Comparison of ENCODE assay signal across 19 cellular contexts in the genomic region with DNA sequence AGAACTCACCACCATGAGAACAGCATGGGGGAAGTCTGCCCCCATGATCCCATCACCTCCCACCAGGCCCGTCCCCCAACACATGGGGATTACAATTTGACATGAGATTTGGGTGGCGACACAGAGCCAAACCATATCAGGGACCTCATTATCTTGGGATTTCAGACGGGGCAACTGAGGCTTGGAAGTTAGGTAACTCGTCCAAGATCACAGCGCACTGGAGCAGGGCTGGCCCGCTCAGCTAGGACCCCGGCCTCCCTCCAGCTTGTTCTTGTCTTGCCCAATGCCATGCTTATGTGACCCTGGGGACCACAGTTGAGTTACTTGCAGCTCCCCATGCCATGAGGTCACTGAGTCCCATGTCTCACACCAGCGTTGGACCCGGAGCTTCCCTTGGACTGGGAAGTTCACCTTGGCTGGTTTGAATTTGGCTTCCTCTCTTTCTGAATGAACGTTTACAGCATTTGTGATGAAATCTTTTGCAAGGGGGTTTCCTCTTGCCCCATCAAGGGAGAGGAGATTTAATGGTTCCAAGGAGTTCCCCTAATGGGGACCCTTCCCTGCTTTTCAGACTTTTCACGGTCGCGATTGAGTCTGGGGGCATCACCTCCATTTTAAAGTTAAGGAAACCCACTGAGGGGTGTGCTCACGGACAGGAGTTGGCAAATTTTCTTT. TPM values are rescaled to one million over a fixed set of nuclear protein-coding genes. Genes with fewer than 3 reads are reported as not detected.
A peak's percentile ranks its signal among the peaks of the same experiment; 100 is the strongest.
DNase-seq lines count a peak whose midpoint lies in the region; ATAC-seq, FAIRE-seq and TF ChIP-seq lines count a peak whose summit lies in the region.
"Had no signal": no experiment of that assay in that cellular context is flagged by ENCODE, and none has a peak within 500 bp of the region (broad histone marks: within the 10 kb centered on the region; RNA-seq: fewer than 3 reads in every experiment).

No MANE protein-coding gene starts in this region.

- H3K27ac Mint-ChIP-seq in activated CD4-positive, alpha-beta memory T cell treated with anti-CD3 and anti-CD28 coated beads for 36 hours, result no peak overlapping the region
- H3K27ac Mint-ChIP-seq: CD4-positive, CD25-positive, alpha-beta regulatory T cell; HFFc6 had no signal

- no peaks in the 10 kb centered on the region for H3K27me3 Mint-ChIP-seq in activated CD4-positive, alpha-beta memory T cell treated with anti-CD3 and anti-CD28 coated beads for 36 hours
- H3K27me3 Mint-ChIP-seq: CD4-positive, CD25-positive, alpha-beta regulatory T cell had no signal

- H3K9me3 ChIP-seq in right lobe of liver (no peaks in the 10 kb centered on the region), HepG2 (ENCODE audit: low read length) (no peaks in the 10 kb centered on the region), left ventricle myocardium inferior (replicated peaks) (no peaks in the 10 kb centered on the region), ovary (no peaks in the 10 kb centered on the region)
- H3K9me3 ChIP-seq: Caco-2, SJCRH30 had no signal

- H3K4me2 ChIP-seq in HepG2 (ENCODE audit: low read depth, low read length), result no peak overlapping the region

- TF ChIP-seq POLR2A in right lobe of liver (IDR thresholded peaks at IDR 0.05) (no peak), HepG2 (IDR thresholded peaks at IDR 0.05; ENCODE audit: insufficient read depth in 1 of 2, low read depth in 2 of 2, low read length in 2 of 2) (no peak), ovary (IDR thresholded peaks at IDR 0.05) (no peak)

- TF ChIP-seq EP300 in HepG2 (IDR thresholded peaks at IDR 0.05; ENCODE audit: low read depth in 2 of 2, low read length in 2 of 2) (no peak), HepG2 (CRISPR knock-in tag; IDR thresholded peaks at IDR 0.05; ENCODE audit: borderline replicate concordance) (no peak), ovary (IDR thresholded peaks at IDR 0.05) (no peak)

- FAIRE-seq in HepG2 (lab: Jason Lieb, UNC), result no peak
- FAIRE-seq: A204.1, GM12892, H1 had no signal

- no peak for ATAC-seq in right lobe of liver
- no peak for ATAC-seq in HepG2
- no peak for ATAC-seq in HG03521 (IDR thresholded peaks at IDR 0.05; ENCODE audit: unreplicated experiment)

- BruUV-seq in HepG2 (replicated peaks; lab: Mats Ljungman, UMichigan), result no TSS peak

- in situ Hi-C loops in HepG2 (cut with HindIII; ENCODE audit: extremely low pct_ligation_motif_present, low pct_unique_long_range_greater_than_20kb), result no loop called here

- H3K4me1 Mint-ChIP-seq in activated CD4-positive, alpha-beta memory T cell treated with anti-CD3 and anti-CD28 coated beads for 36 hours (ENCODE audit: low read depth), result no peaks in the 10 kb centered on the region

- TF ChIP-seq RAD21 in HepG2 (CRISPR knock-in tag; IDR thresholded peaks at IDR 0.05), result no peak

- H3K36me3 ChIP-seq in right lobe of liver, result no peaks in the 10 kb centered on the region
- H3K36me3 ChIP-seq in HepG2 (replicated peaks in 1 of 2; ENCODE audit: control insufficient read depth in 1 of 2, insufficient read depth in 2 of 2, low read length in 2 of 2), result no peaks in the 10 kb centered on the region
- peaks cover 47% of the 10 kb centered on the region for H3K36me3 ChIP-seq in left ventricle myocardium inferior
- no peaks in the 10 kb centered on the region for H3K36me3 ChIP-seq in ovary
- H3K36me3 ChIP-seq: SJCRH30 had no signal

- H3K27me3 ChIP-seq in right lobe of liver, result no peaks in the 10 kb centered on the region
- H3K27me3 ChIP-seq in HepG2 (ENCODE audit: control insufficient read depth in 1 of 2, insufficient read depth in 2 of 2, low read length in 2 of 2), result peaks cover 6 to 41% of the 10 kb centered on the region in 2 experiments; a peak in 3 of 5 replicates
- H3K27me3 ChIP-seq in left ventricle myocardium inferior (ENCODE audit: low read depth), result no peaks in the 10 kb centered on the region
- H3K27me3 ChIP-seq in ovary, result no peaks in the 10 kb centered on the region

- CTCF ChIA-PET in HepG2 (lab: Yijun Ruan, JAX; ENCODE audit: low intra/inter-chr PET ratio, low total read pairs), result no interaction called here
- CTCF ChIA-PET in activated CD4-positive, alpha-beta memory T cell treated with anti-CD3 and anti-CD28 coated beads for 36 hours (lab: Charles Lee), result interaction anchor here (0.9 kb wide), 1 partner anchor 47 kb away, joined by 3 read pairs; no protein-coding TSS in a partner anchor

- TF ChIP-seq CTCF in right lobe of liver (IDR thresholded peaks at IDR 0.05) (no peak), HepG2 (CRISPR knock-in tag; IDR thresholded peaks at IDR 0.05) (no peak), left ventricle myocardium inferior (IDR thresholded peaks at IDR 0.05; ENCODE audit: borderline replicate concordance) (no peak), ovary (IDR thresholded peaks at IDR 0.05) (no peak)

- no peak overlapping the region for H3K4me3 Mint-ChIP-seq in activated CD4-positive, alpha-beta memory T cell treated with anti-CD3 and anti-CD28 coated beads for 36 hours
- H3K4me3 Mint-ChIP-seq: CD4-positive, CD25-positive, alpha-beta regulatory T cell; HFFc6; IgD-negative memory B cell had no signal

- no peaks in the 10 kb centered on the region for H3K36me3 Mint-ChIP-seq in activated CD4-positive, alpha-beta memory T cell treated with anti-CD3 and anti-CD28 coated beads for 36 hours
- H3K36me3 Mint-ChIP-seq: CD4-positive, CD25-positive, alpha-beta regulatory T cell; IgD-negative memory B cell had no signal

- POLR2A ChIA-PET in HepG2 (lab: Yijun Ruan, JAX), result no interaction called here
- POLR2A ChIA-PET in activated CD4-positive, alpha-beta memory T cell treated with anti-CD3 and anti-CD28 coated beads for 36 hours (lab: Charles Lee), result no interaction called here

- no peak overlapping the region for H3K4me3 ChIP-seq in right lobe of liver
- H3K4me3 ChIP-seq in HepG2 (replicated peaks in 1 of 3; ENCODE audit: insufficient read depth in 1 of 3, low read depth in 2 of 3, low read length in 3 of 3), result no peak overlapping the region
- H3K4me3 ChIP-seq in left ventricle myocardium inferior, result no peak overlapping the region
- no peak overlapping the region for H3K4me3 ChIP-seq in ovary
- H3K4me3 ChIP-seq: SJCRH30 had no signal

- H3K9me3 Mint-ChIP-seq in activated CD4-positive, alpha-beta memory T cell treated with anti-CD3 and anti-CD28 coated beads for 36 hours, result no peaks in the 10 kb centered on the region
- H3K9me3 Mint-ChIP-seq: CD4-positive, CD25-positive, alpha-beta regulatory T cell; HFFc6; IgD-negative memory B cell had no signal

- no peak overlapping the region for H2AFZ ChIP-seq in HepG2 (ENCODE audit: low read length)

- WGBS in right lobe of liver (ENCODE audit: insufficient coverage, low coverage, low lambda C conversion rate, missing lambda C conversion rate), result 50% methylated on average over 7 of the region's 14 CpGs
- WGBS in HepG2 (ENCODE audit: low lambda C conversion rate), result 61% methylated on average over 12 of the region's 14 CpGs
- 90 to 95% (median 94%) methylated on average over 14 of the region's 14 CpGs for WGBS in ovary, 3 donors

- peak in 2 of 3 donors; percentile 14 to 25 for DNase-seq in right lobe of liver
- DNase-seq in HepG2 (ENCODE audit: low spot score), result no peak
- peak; percentile 7 for DNase-seq in left ventricle myocardium inferior
- peak in 4 of 5 donors; percentile 5 to 32 (median 16) for DNase-seq in ovary
- DNase-seq in NK-92 (lab: John Stamatoyannopoulos, UW; ENCODE audit: unreplicated experiment), result no peak
- no peak for DNase-seq in activated CD4-positive, alpha-beta memory T cell treated with anti-CD3 and anti-CD28 coated beads for 36 hours
- DNase-seq: Caco-2; CD4-positive, CD25-positive, alpha-beta regulatory T cell; DMS153; HFFc6; NCI-H187; NCI-H446 treated with DMSO at 0.1 percent for 48 hours; OCI-M1; SJCRH30 had no signal

- H4K20me1 ChIP-seq in HepG2 (ENCODE audit: insufficient read depth, low read length), result no peaks in the 10 kb centered on the region; the same call in 1 of the 2 replicates

- H3K79me2 ChIP-seq in HepG2 (ENCODE audit: insufficient read depth, low read length), result no peaks in the 10 kb centered on the region

- H3K4me1 ChIP-seq in right lobe of liver (no peaks in the 10 kb centered on the region), HepG2 (ENCODE audit: insufficient read depth, low read length) (no peaks in the 10 kb centered on the region), left ventricle myocardium inferior (peaks cover 40% of the 10 kb centered on the region), ovary (ENCODE audit: insufficient read depth) (no peaks in the 10 kb centered on the region)
- H3K4me1 ChIP-seq: Caco-2 had no signal

- intact Hi-C loops in right lobe of liver (cut with DNase I) (no loop called here), HepG2 (cut with micrococcal nuclease; ENCODE audit: unreplicated experiment) (no loop called here), left ventricle myocardium inferior (cut with micrococcal nuclease) (no loop called here), ovary (cut with DNase I) (no loop called here)
- intact Hi-C loops in activated CD4-positive, alpha-beta memory T cell treated with anti-CD3 and anti-CD28 coated beads for 36 hours (cut with micrococcal nuclease), result no loop called here

- H3K9ac ChIP-seq in HepG2 (ENCODE audit: insufficient read depth, low read depth, low read length), result no peak overlapping the region

- H3K27ac ChIP-seq in right lobe of liver (no peak overlapping the region), HepG2 (ENCODE audit: extremely low read length, insufficient read depth, low read length) (no peak overlapping the region), left ventricle myocardium inferior (replicated peaks) (no peak overlapping the region), ovary (no peak overlapping the region)
- H3K27ac ChIP-seq: SJCRH30 had no signal

RNA-seq across cellular contexts. Expression of gene HTRA3, which starts 18.2 kb away (rescaled TPM):
- total RNA-seq in right lobe of liver, result 1 to 10 TPM in 3 of 6 experiments, under 1 TPM in 3; 0.32 to 1.6 (median 1.0) TPM
- total RNA-seq in HepG2 (2016; rRNA removed; fragmentation: Illumina TruSeq; extraction: Trizol), result not detected in 2 replicates
- total RNA-seq in HepG2 (2016; cell fraction: cytosol; rRNA removed; fragmentation: Illumina TruSeq; extraction: Trizol; ENCODE audit: low read depth), result not detected in 2 replicates
- total RNA-seq in HepG2 (2016; cell fraction: insoluble cytoplasmic fraction; rRNA removed; fragmentation: Illumina TruSeq; extraction: Trizol), result 0.04 TPM in 1 of 2 replicates, not detected in the other
- not detected in 2 replicates for total RNA-seq in HepG2 (2016; cell fraction: membrane; rRNA removed; fragmentation: Illumina TruSeq; extraction: Trizol)
- total RNA-seq in HepG2 (2016; cell fraction: nucleus; rRNA removed; fragmentation: Illumina TruSeq; extraction: Trizol), result not detected in 2 replicates
- 0.16 and 0.17 TPM in 2 replicates for polyA plus RNA-seq in HepG2 (2011; rRNA removed)
- polyA plus RNA-seq in HepG2 (2011; cell fraction: cytosol; rRNA removed), result 0.12 and 0.31 TPM in 2 replicates
- 0.12 and 0.19 TPM in 2 replicates for polyA plus RNA-seq in HepG2 (2011; cell fraction: nucleus; rRNA removed)
- not detected in 2 replicates for polyA plus RNA-seq in HepG2 (2012)
- polyA plus RNA-seq in HepG2 (2016; cell fraction: cytosol; fragmentation: Illumina TruSeq; extraction: Trizol; ENCODE audit: low read depth), result 0.07 TPM in 1 of 2 replicates, not detected in the other
- polyA plus RNA-seq in HepG2 (2016; cell fraction: insoluble cytoplasmic fraction; fragmentation: Illumina TruSeq; extraction: Trizol; ENCODE audit: low read depth), result not detected in 2 replicates
- not detected in 2 replicates for polyA plus RNA-seq in HepG2 (2016; cell fraction: membrane; fragmentation: Illumina TruSeq; extraction: Trizol; ENCODE audit: low read depth)
- not detected in 2 replicates for polyA plus RNA-seq in HepG2 (2016; cell fraction: nucleus; fragmentation: Illumina TruSeq; extraction: Trizol; ENCODE audit: insufficient read depth, low read depth)
- 0.18 and 0.47 TPM in 2 replicates for polyA minus RNA-seq in HepG2 (2011; rRNA and poly(A)+ RNA removed; ENCODE audit: low replicate concordance)
- polyA minus RNA-seq in HepG2 (2011; cell fraction: cytosol; rRNA and poly(A)+ RNA removed), result not detected in 2 replicates
- not detected in 2 replicates for polyA minus RNA-seq in HepG2 (2011; cell fraction: nucleus; rRNA and poly(A)+ RNA removed)
- total RNA-seq in left ventricle myocardium inferior, result 119 TPM
- 100 to 1,000 TPM in 1 of 7 donors, 10 to 100 TPM in 6; 36.2 to 160 (median 62.3) TPM for total RNA-seq in ovary
- polyA plus RNA-seq in ovary, result 100 to 1,000 TPM; 122 to 163 TPM
- not detected for total RNA-seq in activated CD4-positive, alpha-beta memory T cell treated with anti-CD3 and anti-CD28 coated beads for 36 hours
- total RNA-seq: CD4-positive, CD25-positive, alpha-beta regulatory T cell had no signal
- polyA plus RNA-seq: CD4-positive, CD25-positive, alpha-beta regulatory T cell; IgD-negative memory B cell had no signal

Comparison
In these comparisons a context has a peak if more than half of its experiments do, and no peak if none do; other contexts are left out.
1. DNase-seq: peak in right lobe of liver (2 of 3), left ventricle myocardium inferior (single experiment) and ovary (4 of 5); none in HepG2 (single experiment), NK-92 (single experiment) and activated CD4-positive, alpha-beta memory T cell treated with anti-CD3 and anti-CD28 coated beads for 36 hours (single experiment).
2. RNA of gene HTRA3, which starts 18.2 kb away (total RNA-seq): 119 TPM in left ventricle myocardium inferior (single experiment) and 36.2 to 160 TPM in ovary; 0.32 to 1.6 TPM in right lobe of liver, 0.04 TPM in HepG2 and not detected in activated CD4-positive, alpha-beta memory T cell treated with anti-CD3 and anti-CD28 coated beads for 36 hours; every median in the first group is over 10 times any median in the second.